14 cellular contexts compared by ENCODE assay signal in genomic region chr1:238581332-238581731, GRCh38.
"Had no signal": no experiment of that assay in that cellular context is flagged by ENCODE, and none has a peak within 500 bp of the region (broad histone marks: within the 10 kb centered on the region; RNA-seq: fewer than 3 reads in every experiment).

No MANE protein-coding gene starts in this region.

- H3K4me1 ChIP-seq: adrenal gland, left lung had no signal

- H3K27ac ChIP-seq: adrenal gland, left lung, VCaP had no signal

- ATAC-seq: activated T-cell treated with anti-CD3 and anti-CD28 coated beads, Interleukin-2, amount 50 U/mL, for 72 hours; effector memory CD8-positive, alpha-beta T cell; left lung had no signal

- H3K36me3 ChIP-seq: adrenal gland, left lung had no signal

- H3K4me3 ChIP-seq: adrenal gland, left lung had no signal

- H3K27me3 ChIP-seq: adrenal gland, left lung had no signal

- DNase-seq: activated CD4-positive, alpha-beta T cell treated with anti-CD3 and anti-CD28 coated beads for 1 hour; activated CD8-positive, alpha-beta memory T cell treated with anti-CD3 and anti-CD28 coated beads for 24 hours; activated effector memory CD4-positive, alpha-beta T cell treated with anti-CD3 and anti-CD28 coated beads, Interleukin-2, amount 50 U/mL, for 16 hours; activated T-cell treated with anti-CD3 and anti-CD28 coated beads, Interleukin-2, amount 50 U/mL, for 72 hours; adrenal gland; effector memory CD8-positive, alpha-beta T cell; hypothalamus; left lung; nephron progenitor cell; nucleus accumbens; stimulated activated CD8-positive, alpha-beta memory T cell treated with anti-CD3 and anti-CD28 coated beads, Interleukin-4, amount 100 ng/mL, for 48 hours; stimulated activated naive CD4-positive, alpha-beta T cell; T-helper 2 cell had no signal
